In the genomic region with DNA sequence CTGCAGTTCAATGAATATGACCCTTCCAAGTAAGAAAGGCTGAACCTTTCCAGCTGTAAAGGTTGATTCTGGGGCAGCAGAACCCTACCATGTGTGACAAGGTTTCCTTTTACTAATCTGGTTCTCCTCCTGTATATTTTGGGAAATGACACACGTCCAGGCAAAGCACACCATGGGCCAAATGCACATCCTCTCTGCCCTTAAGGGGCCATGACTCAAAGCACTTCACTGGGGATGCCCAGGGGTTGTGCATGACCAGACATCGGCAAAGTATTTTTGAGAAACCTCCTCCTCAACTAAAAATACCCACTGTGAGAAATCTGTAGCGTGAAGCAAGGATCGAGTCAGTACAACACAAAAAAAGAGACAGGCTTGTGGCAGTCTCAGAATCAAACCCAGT, we compare ENCODE assay signal across 11 cellular contexts.
A peak's percentile ranks its signal among the peaks of the same experiment; 100 is the strongest.
DNase-seq lines count a peak whose midpoint lies in the region; ATAC-seq and TF ChIP-seq lines count a peak whose summit lies in the region.
"Had no signal": no experiment of that assay in that cellular context is flagged by ENCODE, and none has a peak within 500 bp of the region (broad histone marks: within the 10 kb centered on the region; RNA-seq: fewer than 3 reads in every experiment).

No MANE protein-coding gene starts in this region.

- POLR2A ChIA-PET in activated CD4-positive, alpha-beta T cell treated with anti-CD3 and anti-CD28 coated beads for 36 hours (lab: Charles Lee), result interaction anchor here (0.6 kb wide), 2 partner anchors 49 to 89 kb away, joined by 3 read pairs; no protein-coding TSS in a partner anchor

- H3K27me3 ChIP-seq in psoas muscle (ENCODE audit: insufficient read depth in 3 of 3, low read length in 2 of 3), result no peaks in the 10 kb centered on the region

- peak overlapping the region; percentile 5 for H3K4me3 Mint-ChIP-seq in activated CD4-positive, alpha-beta T cell treated with anti-CD3 and anti-CD28 coated beads for 36 hours
- peak overlapping the region; percentile 42 to 73 for H3K4me3 Mint-ChIP-seq in activated T-cell treated with anti-CD3 and anti-CD28 coated beads, Interleukin-2, amount 50 U/mL, for 72 hours

- peak; percentile 72 for DNase-seq in activated CD4-positive, alpha-beta T cell treated with anti-CD3 and anti-CD28 coated beads for 36 hours
- no peak for DNase-seq in activated CD4-positive, alpha-beta T cell treated with anti-CD3 and anti-CD28 coated beads for 4 hours
- DNase-seq in activated T-cell treated with anti-CD3 and anti-CD28 coated beads, Interleukin-2, amount 50 U/mL, for 72 hours, result peak; percentile 66 to 70
- DNase-seq in psoas muscle (peak; percentile 49 to 74), NCI-H2171 treated with DMSO at 0.1 percent for 48 hours (lab: John Stamatoyannopoulos, UW) (no peak)
- no peak for DNase-seq in activated CD8-positive, alpha-beta memory T cell treated with anti-CD3 and anti-CD28 coated beads, Interleukin-2, amount 50 U/mL, for 48 hours
- DNase-seq: NCI-H2107, retina, SHP77 had no signal

- no peak overlapping the region for H3K4me3 ChIP-seq in psoas muscle

- peaks cover 43% of the 10 kb centered on the region for H3K36me3 Mint-ChIP-seq in activated CD4-positive, alpha-beta T cell treated with anti-CD3 and anti-CD28 coated beads for 36 hours (ENCODE audit: low read depth)
- peaks cover 8 to 19% of the 10 kb centered on the region in 2 donors for H3K36me3 Mint-ChIP-seq in activated T-cell treated with anti-CD3 and anti-CD28 coated beads, Interleukin-2, amount 50 U/mL, for 72 hours (ENCODE audit: insufficient read depth in 2 of 2)

- H3K9me3 Mint-ChIP-seq in activated CD4-positive, alpha-beta T cell treated with anti-CD3 and anti-CD28 coated beads for 36 hours (ENCODE audit: low read depth), result no peaks in the 10 kb centered on the region
- peaks cover 2 to 4% of the 10 kb centered on the region in 2 donors for H3K9me3 Mint-ChIP-seq in activated T-cell treated with anti-CD3 and anti-CD28 coated beads, Interleukin-2, amount 50 U/mL, for 72 hours

- TF ChIP-seq CTCF in psoas muscle (IDR thresholded peaks at IDR 0.05), result no peak

- no peaks in the 10 kb centered on the region for H3K36me3 ChIP-seq in psoas muscle (ENCODE audit: insufficient read depth in 1 of 2, low read depth in 1 of 2)

- intact Hi-C loops in activated CD4-positive, alpha-beta T cell treated with anti-CD3 and anti-CD28 coated beads for 36 hours (cut with DNase I, micrococcal nuclease), result no loop called here
- intact Hi-C loops in psoas muscle (cut with DNase I), result loop anchor here (5.0 to 10.0 kb wide), 2 partner anchors 73 to 165 kb away; no protein-coding TSS in a partner anchor

- CTCF ChIA-PET in activated CD4-positive, alpha-beta T cell treated with anti-CD3 and anti-CD28 coated beads for 36 hours (lab: Charles Lee), result interaction anchor here (1.2 kb wide), 1 partner anchor 57 kb away, joined by 4 read pairs; no protein-coding TSS in a partner anchor

- peaks cover 74% of the 10 kb centered on the region for H3K4me1 Mint-ChIP-seq in activated CD4-positive, alpha-beta T cell treated with anti-CD3 and anti-CD28 coated beads for 36 hours
- H3K4me1 Mint-ChIP-seq in activated T-cell treated with anti-CD3 and anti-CD28 coated beads, Interleukin-2, amount 50 U/mL, for 72 hours (ENCODE audit: low read depth), result peaks cover 61% of the 10 kb centered on the region

- no peaks in the 10 kb centered on the region for H3K27me3 Mint-ChIP-seq in activated CD4-positive, alpha-beta T cell treated with anti-CD3 and anti-CD28 coated beads for 36 hours
- H3K27me3 Mint-ChIP-seq in activated T-cell treated with anti-CD3 and anti-CD28 coated beads, Interleukin-2, amount 50 U/mL, for 72 hours (ENCODE audit: low read depth), result no peaks in the 10 kb centered on the region

- peak overlapping the region; percentile 87 for H3K27ac ChIP-seq in psoas muscle

- peaks cover 42% of the 10 kb centered on the region for H3K4me1 ChIP-seq in psoas muscle

- peak overlapping the region; percentile 88 for H3K27ac Mint-ChIP-seq in activated CD4-positive, alpha-beta T cell treated with anti-CD3 and anti-CD28 coated beads for 36 hours
- H3K27ac Mint-ChIP-seq in activated T-cell treated with anti-CD3 and anti-CD28 coated beads, Interleukin-2, amount 50 U/mL, for 72 hours, result peak overlapping the region; percentile 56

- 28 to 45% (median 29%) methylated on average over 4 of the region's 4 CpGs for WGBS in psoas muscle, 3 donors

- H3K9me3 ChIP-seq in psoas muscle, result no peaks in the 10 kb centered on the region

- peak; percentile 90 for ATAC-seq in activated CD4-positive, alpha-beta T cell treated with anti-CD3 and anti-CD28 coated beads for 36 hours
- ATAC-seq in HG02642 (IDR thresholded peaks at IDR 0.05; ENCODE audit: poor library complexity, unreplicated experiment), result peak; percentile 73
- ATAC-seq in activated T-cell treated with anti-CD3 and anti-CD28 coated beads, Interleukin-2, amount 50 U/mL, for 72 hours (replicated peaks in 1 of 2), result peak; percentile 90 to 95
- peak; percentile 99 to 100 (median 99) for ATAC-seq in psoas muscle
- no peak for ATAC-seq in GM19467 (IDR thresholded peaks at IDR 0.05; ENCODE audit: unreplicated experiment)

Comparison
In these comparisons a context has a peak if more than half of its experiments do, and no peak if none do; other contexts are left out.
1. DNase-seq: peak in activated CD4-positive, alpha-beta T cell treated with anti-CD3 and anti-CD28 coated beads for 36 hours (single experiment), activated T-cell treated with anti-CD3 and anti-CD28 coated beads, Interleukin-2, amount 50 U/mL, for 72 hours (2 of 2) and psoas muscle (2 of 2); none in activated CD4-positive, alpha-beta T cell treated with anti-CD3 and anti-CD28 coated beads for 4 hours (0 of 2), activated CD8-positive, alpha-beta memory T cell treated with anti-CD3 and anti-CD28 coated beads, Interleukin-2, amount 50 U/mL, for 48 hours (single experiment) and NCI-H2171 treated with DMSO at 0.1 percent for 48 hours (single experiment).
2. intact Hi-C loops: an anchor here in psoas muscle (5.0 to 10.0 kb wide); none called in activated CD4-positive, alpha-beta T cell treated with anti-CD3 and anti-CD28 coated beads for 36 hours.